In genomic region chr14:101852785-101853184, GRCh38 we compare ENCODE assay signal across 26 cellular contexts.
"Had no signal": no experiment of that assay in that cellular context is flagged by ENCODE, and none has a peak within 500 bp of the region (broad histone marks: within the 10 kb centered on the region; RNA-seq: fewer than 3 reads in every experiment).

No MANE protein-coding gene starts in this region.

- H3K4me2 ChIP-seq: neural progenitor cell, smooth muscle cell had no signal

- DNase-seq: activated CD4-positive, alpha-beta T cell treated with anti-CD3 and anti-CD28 coated beads for 1 hour; activated CD4-positive, alpha-beta T cell treated with anti-CD3 and anti-CD28 coated beads, Interleukin-2, amount 50 U/mL, for 1 hour; activated CD8-positive, alpha-beta T cell treated with anti-CD3 and anti-CD28 coated beads, Interleukin-2, amount 10 ng/mL, durations not matched to agents 7 days and 5 days; activated naive CD4-positive, alpha-beta T cell treated with anti-CD3 and anti-CD28 coated beads for 36 hours; activated T-cell treated with anti-CD3 and anti-CD28 coated beads, Interleukin-2, amount 50 U/mL, for 4 hours; amygdala; cerebellar nuclear complex; endodermal cell; esophagus squamous epithelium; gastrocnemius medialis; head of caudate nucleus; hypothalamus; islet precursor cell; left cardiac atrium; retina; sigmoid colon; stimulated activated CD4-positive, alpha-beta T cell treated with anti-CD3 and anti-CD28 coated beads, Interleukin-15, amount 100 ng/mL, for 24 hours; testis had no signal

- H3K4me3 Mint-ChIP-seq: activated CD8-positive, alpha-beta T cell treated with anti-CD3 and anti-CD28 coated beads, Interleukin-2, amount 10 ng/mL, durations not matched to agents 7 days and 5 days; activated naive CD4-positive, alpha-beta T cell treated with anti-CD3 and anti-CD28 coated beads for 36 hours; activated T-cell treated with anti-CD3 and anti-CD28 coated beads, Interleukin-2, amount 50 U/mL, for 4 hours; endodermal cell; neural progenitor cell; stimulated activated memory B cell treated with anti-CD40 and anti-IgM and Interleukin-4, amounts not matched to agents 10 μg/mL and 1 μg/mL and 100 μg/mL, for 72 hours; type B pancreatic cell had no signal

- H3K27ac Mint-ChIP-seq: activated naive CD4-positive, alpha-beta T cell treated with anti-CD3 and anti-CD28 coated beads for 36 hours; endodermal cell; neural progenitor cell; progenitor cell of endocrine pancreas; stimulated activated memory B cell treated with anti-CD40 and anti-IgM and Interleukin-4, amounts not matched to agents 10 μg/mL and 1 μg/mL and 100 μg/mL, for 72 hours; type B pancreatic cell had no signal

- H3K9me3 ChIP-seq: esophagus squamous epithelium, gastrocnemius medialis, sigmoid colon, testis, vagina had no signal

- H3K27me3 Mint-ChIP-seq: memory B cell; progenitor cell of endocrine pancreas; stimulated activated memory B cell treated with anti-CD40 and anti-IgM and Interleukin-4, amounts not matched to agents 10 μg/mL and 1 μg/mL and 100 μg/mL, for 72 hours; type B pancreatic cell had no signal

- H3K4me3 ChIP-seq: coronary artery, esophagus squamous epithelium, gastrocnemius medialis, neural progenitor cell, sigmoid colon, smooth muscle cell, testis, vagina had no signal

- H3K27ac ChIP-seq: coronary artery, neural progenitor cell, testis, vagina had no signal

- H3K9me3 Mint-ChIP-seq: activated naive CD4-positive, alpha-beta T cell treated with anti-CD3 and anti-CD28 coated beads for 36 hours; activated T-cell treated with anti-CD3 and anti-CD28 coated beads, Interleukin-2, amount 50 U/mL, for 4 hours; endodermal cell; memory B cell; neural progenitor cell; stimulated activated memory B cell treated with anti-CD40 and anti-IgM and Interleukin-4, amounts not matched to agents 10 μg/mL and 1 μg/mL and 100 μg/mL, for 72 hours; type B pancreatic cell had no signal

- H3K9ac ChIP-seq: neural progenitor cell had no signal

- ATAC-seq: activated CD8-positive, alpha-beta T cell treated with anti-CD3 and anti-CD28 coated beads, Interleukin-2, amount 10 ng/mL, durations not matched to agents 7 days and 5 days; activated T-cell treated with anti-CD3 and anti-CD28 coated beads, Interleukin-2, amount 50 U/mL, for 4 hours; left cardiac atrium; stimulated activated memory B cell treated with anti-CD40 and anti-IgM and Interleukin-4, amounts not matched to agents 10 μg/mL and 1 μg/mL and 100 μg/mL, for 72 hours had no signal

- H3K27me3 ChIP-seq: esophagus squamous epithelium, gastrocnemius medialis, neural progenitor cell, sigmoid colon, testis, vagina had no signal

- H3K36me3 ChIP-seq: neural progenitor cell had no signal
